Comparison of ENCODE assay signal across 2 cellular contexts in genomic region chr20:821083-822065, GRCh38.
TF ChIP-seq lines count a peak whose summit lies in the region.

No MANE protein-coding gene starts in this region.

TF ChIP-seq in HEK293, 187 proteins besides CTCF, POLR2A, EP300 and RAD21:
- peak; percentile 39; the same call in 1 of the 2 replicates for TF ChIP-seq SCRT1 (tag by site-specific recombination; IDR thresholded peaks at IDR 0.05; ENCODE audit: borderline replicate concordance)
- peak; percentile 62; the same call in 1 of the 2 replicates for TF ChIP-seq SCRT2 (tag by site-specific recombination; IDR thresholded peaks at IDR 0.05)
- TF ChIP-seq ZNF274 (IDR thresholded peaks at IDR 0.05; ENCODE audit: low read length), result no peak
- TF ChIP-seq ZNF274 (tag by site-specific recombination; IDR thresholded peaks at IDR 0.05; ENCODE audit: borderline replicate concordance), result no peak
TF ChIP-seq in HEK293: peak in this region for 2.

TF ChIP-seq in K562, 482 proteins besides CTCF, POLR2A, EP300 and RAD21:
- TF ChIP-seq RERE (CRISPR knock-in tag; IDR thresholded peaks at IDR 0.05; ENCODE audit: borderline replicate concordance), result no peak
- peak; percentile 30 for TF ChIP-seq MEIS2 (IDR thresholded peaks at IDR 0.05; ENCODE audit: partially characterized antibody)
- peak; percentile 10 for TF ChIP-seq ZFP36 (IDR thresholded peaks at IDR 0.05; ENCODE audit: low read depth, low read length, partially characterized antibody)
